1 cellular context compared by ENCODE assay signal in genomic region chr3:183466575-183466974, GRCh38.
TF ChIP-seq lines count a peak whose summit lies in the region.

No MANE protein-coding gene starts in this region.

TF ChIP-seq in GM23338, 12 proteins besides CTCF, POLR2A, EP300 and RAD21:
- TF ChIP-seq, protein P1, sequence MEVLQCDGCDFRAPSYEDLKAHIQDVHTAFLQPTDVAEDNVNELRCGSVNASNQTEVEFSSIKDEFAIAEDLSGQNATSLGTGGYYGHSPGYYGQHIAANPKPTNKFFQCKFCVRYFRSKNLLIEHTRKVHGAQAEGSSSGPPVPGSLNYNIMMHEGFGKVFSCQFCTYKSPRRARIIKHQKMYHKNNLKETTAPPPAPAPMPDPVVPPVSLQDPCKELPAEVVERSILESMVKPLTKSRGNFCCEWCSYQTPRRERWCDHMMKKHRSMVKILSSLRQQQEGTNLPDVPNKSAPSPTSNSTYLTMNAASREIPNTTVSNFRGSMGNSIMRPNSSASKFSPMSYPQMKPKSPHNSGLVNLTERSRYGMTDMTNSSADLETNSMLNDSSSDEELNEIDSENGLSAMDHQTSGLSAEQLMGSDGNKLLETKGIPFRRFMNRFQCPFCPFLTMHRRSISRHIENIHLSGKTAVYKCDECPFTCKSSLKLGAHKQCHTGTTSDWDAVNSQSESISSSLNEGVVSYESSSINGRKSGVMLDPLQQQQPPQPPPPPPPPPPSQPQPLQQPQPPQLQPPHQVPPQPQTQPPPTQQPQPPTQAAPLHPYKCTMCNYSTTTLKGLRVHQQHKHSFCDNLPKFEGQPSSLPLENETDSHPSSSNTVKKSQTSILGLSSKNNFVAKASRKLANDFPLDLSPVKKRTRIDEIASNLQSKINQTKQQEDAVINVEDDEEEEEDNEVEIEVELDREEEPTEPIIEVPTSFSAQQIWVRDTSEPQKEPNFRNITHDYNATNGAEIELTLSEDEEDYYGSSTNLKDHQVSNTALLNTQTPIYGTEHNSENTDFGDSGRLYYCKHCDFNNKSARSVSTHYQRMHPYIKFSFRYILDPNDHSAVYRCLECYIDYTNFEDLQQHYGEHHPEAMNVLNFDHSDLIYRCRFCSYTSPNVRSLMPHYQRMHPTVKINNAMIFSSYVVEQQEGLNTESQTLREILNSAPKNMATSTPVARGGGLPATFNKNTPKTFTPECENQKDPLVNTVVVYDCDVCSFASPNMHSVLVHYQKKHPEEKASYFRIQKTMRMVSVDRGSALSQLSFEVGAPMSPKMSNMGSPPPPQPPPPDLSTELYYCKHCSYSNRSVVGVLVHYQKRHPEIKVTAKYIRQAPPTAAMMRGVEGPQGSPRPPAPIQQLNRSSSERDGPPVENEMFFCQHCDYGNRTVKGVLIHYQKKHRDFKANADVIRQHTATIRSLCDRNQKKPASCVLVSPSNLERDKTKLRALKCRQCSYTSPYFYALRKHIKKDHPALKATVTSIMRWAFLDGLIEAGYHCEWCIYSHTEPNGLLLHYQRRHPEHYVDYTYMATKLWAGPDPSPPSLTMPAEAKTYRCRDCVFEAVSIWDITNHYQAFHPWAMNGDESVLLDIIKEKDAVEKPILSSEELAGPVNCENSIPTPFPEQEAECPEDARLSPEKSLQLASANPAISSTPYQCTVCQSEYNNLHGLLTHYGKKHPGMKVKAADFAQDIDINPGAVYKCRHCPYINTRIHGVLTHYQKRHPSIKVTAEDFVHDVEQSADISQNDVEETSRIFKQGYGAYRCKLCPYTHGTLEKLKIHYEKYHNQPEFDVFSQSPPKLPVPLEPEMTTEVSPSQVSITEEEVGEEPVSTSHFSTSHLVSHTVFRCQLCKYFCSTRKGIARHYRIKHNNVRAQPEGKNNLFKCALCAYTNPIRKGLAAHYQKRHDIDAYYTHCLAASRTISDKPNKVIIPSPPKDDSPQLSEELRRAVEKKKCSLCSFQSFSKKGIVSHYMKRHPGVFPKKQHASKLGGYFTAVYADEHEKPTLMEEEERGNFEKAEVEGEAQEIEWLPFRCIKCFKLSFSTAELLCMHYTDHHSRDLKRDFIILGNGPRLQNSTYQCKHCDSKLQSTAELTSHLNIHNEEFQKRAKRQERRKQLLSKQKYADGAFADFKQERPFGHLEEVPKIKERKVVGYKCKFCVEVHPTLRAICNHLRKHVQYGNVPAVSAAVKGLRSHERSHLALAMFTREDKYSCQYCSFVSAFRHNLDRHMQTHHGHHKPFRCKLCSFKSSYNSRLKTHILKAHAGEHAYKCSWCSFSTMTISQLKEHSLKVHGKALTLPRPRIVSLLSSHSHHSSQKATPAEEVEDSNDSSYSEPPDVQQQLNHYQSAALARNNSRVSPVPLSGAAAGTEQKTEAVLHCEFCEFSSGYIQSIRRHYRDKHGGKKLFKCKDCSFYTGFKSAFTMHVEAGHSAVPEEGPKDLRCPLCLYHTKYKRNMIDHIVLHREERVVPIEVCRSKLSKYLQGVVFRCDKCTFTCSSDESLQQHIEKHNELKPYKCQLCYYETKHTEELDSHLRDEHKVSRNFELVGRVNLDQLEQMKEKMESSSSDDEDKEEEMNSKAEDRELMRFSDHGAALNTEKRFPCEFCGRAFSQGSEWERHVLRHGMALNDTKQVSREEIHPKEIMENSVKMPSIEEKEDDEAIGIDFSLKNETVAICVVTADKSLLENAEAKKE (CRISPR knock-in tag; IDR thresholded peaks at IDR 0.05) = no peak
- TF ChIP-seq, protein P2, sequence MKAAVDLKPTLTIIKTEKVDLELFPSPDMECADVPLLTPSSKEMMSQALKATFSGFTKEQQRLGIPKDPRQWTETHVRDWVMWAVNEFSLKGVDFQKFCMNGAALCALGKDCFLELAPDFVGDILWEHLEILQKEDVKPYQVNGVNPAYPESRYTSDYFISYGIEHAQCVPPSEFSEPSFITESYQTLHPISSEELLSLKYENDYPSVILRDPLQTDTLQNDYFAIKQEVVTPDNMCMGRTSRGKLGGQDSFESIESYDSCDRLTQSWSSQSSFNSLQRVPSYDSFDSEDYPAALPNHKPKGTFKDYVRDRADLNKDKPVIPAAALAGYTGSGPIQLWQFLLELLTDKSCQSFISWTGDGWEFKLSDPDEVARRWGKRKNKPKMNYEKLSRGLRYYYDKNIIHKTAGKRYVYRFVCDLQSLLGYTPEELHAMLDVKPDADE (IDR thresholded peaks at IDR 0.05) = no peak
- no peak for TF ChIP-seq STAT1 (IDR thresholded peaks at IDR 0.05; ENCODE audit: unreplicated experiment)
- TF ChIP-seq CREB1 (CRISPR knock-in tag; IDR thresholded peaks at IDR 0.05; ENCODE audit: low read depth) = no peak
- no peak for TF ChIP-seq NANOG (IDR thresholded peaks at IDR 0.05; ENCODE audit: borderline replicate concordance)
- no peak for TF ChIP-seq REST (IDR thresholded peaks at IDR 0.05; ENCODE audit: unreplicated experiment)
- no peak for TF ChIP-seq EZH2 (IDR thresholded peaks at IDR 0.05; ENCODE audit: low read depth, unreplicated experiment)
